1 cellular context compared by ENCODE assay signal in the genomic region with DNA sequence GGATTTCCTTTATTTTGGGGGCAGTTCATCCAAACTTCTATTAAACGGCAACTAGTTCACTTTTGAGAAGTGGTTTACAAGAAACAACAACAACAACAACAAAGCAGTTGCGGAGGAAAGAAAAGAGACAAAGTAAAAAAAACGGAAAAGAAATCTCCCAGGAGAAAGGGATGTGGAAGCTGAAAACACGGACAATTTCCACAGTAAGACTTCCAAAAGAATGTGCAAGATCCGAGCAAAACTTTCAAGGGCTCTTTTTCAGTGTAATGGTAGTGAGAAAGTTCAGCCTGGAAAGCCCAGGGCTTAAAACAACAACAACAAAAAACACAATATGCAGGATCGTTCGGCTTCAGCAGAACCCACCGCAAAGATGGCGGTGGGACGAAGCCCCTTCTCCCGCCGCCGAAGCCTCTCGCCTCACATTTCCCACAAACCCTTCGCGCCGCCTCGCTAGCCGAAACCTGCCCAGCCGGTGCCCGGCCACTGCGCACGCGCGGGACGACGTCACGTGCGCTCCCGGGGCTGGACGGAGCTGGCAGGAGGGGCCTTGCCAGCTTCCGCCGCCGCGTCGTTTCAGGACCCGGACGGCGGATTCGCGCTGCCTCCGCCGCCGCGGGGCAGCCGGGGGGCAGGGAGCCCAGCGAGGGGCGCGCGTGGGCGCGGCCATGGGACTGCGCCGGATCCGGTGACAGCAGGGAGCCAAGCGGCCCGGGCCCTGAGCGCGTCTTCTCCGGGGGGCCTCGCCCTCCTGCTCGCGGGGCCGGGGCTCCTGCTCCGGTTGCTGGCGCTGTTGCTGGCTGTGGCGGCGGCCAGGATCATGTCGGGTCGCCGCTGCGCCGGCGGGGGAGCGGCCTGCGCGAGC.
TF ChIP-seq lines count a peak whose summit lies in the region.

A gene (plus strand): TSS at position 553 of the 862 bp plus-strand sequence. CDS start 265 bp downstream, at position 818.

TF ChIP-seq in GM23338, 12 proteins besides CTCF, POLR2A, EP300 and RAD21:
- TF ChIP-seq POLR2AphosphoS5 (IDR thresholded peaks at IDR 0.05; ENCODE audit: low read depth) (peak; percentile 86), ZNF114 (CRISPR knock-in tag; IDR thresholded peaks at IDR 0.05) (no peak), CREB1 (CRISPR knock-in tag; IDR thresholded peaks at IDR 0.05; ENCODE audit: low read depth) (peak; percentile 84)
- TF ChIP-seq, protein P1, sequence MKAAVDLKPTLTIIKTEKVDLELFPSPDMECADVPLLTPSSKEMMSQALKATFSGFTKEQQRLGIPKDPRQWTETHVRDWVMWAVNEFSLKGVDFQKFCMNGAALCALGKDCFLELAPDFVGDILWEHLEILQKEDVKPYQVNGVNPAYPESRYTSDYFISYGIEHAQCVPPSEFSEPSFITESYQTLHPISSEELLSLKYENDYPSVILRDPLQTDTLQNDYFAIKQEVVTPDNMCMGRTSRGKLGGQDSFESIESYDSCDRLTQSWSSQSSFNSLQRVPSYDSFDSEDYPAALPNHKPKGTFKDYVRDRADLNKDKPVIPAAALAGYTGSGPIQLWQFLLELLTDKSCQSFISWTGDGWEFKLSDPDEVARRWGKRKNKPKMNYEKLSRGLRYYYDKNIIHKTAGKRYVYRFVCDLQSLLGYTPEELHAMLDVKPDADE (IDR thresholded peaks at IDR 0.05) = 0 out of 2 replicates have a peak, but pooled peaks have one; percentile 32
